In genomic region chr9:91197232-91198181, GRCh38 we compare ENCODE assay signal across 8 cellular contexts.
A peak's percentile ranks its signal among the peaks of the same experiment; 100 is the strongest.
DNase-seq lines count a peak whose midpoint lies in the region; ATAC-seq and TF ChIP-seq lines count a peak whose summit lies in the region.

No MANE protein-coding gene starts in this region.

- DNase-seq in BJ (ENCODE audit: low read depth) (peak; percentile 89), MV-4-11 (lab: John Stamatoyannopoulos, UW) (peak; percentile 98), coronary artery (ENCODE audit: low spot score) (no peak), medulla oblongata (ENCODE audit: extremely low spot score) (peak; percentile 86), vagina (ENCODE audit: extremely low spot score in 2 of 2) (no peak), SK-N-DZ (ENCODE audit: low spot score) (no peak)

- H3K9me3 ChIP-seq in vagina = no peaks in the 10 kb centered on the region

- peaks cover 65% of the 10 kb centered on the region for H3K4me1 ChIP-seq in vagina

- no peaks in the 10 kb centered on the region for H3K27me3 ChIP-seq in BJ (ENCODE audit: control insufficient read depth, insufficient read depth, low read length)
- H3K27me3 ChIP-seq in vagina = no peaks in the 10 kb centered on the region

- TF ChIP-seq POLR2A in vagina (IDR thresholded peaks at IDR 0.05) = no peak

- intact Hi-C loops in vagina (cut with DNase I) = loop anchor here (10.0 kb wide), 1 partner anchor 93 kb away; no protein-coding TSS in a partner anchor

- no peak for ATAC-seq in HG02884 (IDR thresholded peaks at IDR 0.05; ENCODE audit: unreplicated experiment)
- no peak for ATAC-seq in GM21528 (IDR thresholded peaks at IDR 0.05; ENCODE audit: low FRiP score, unreplicated experiment)

- TF ChIP-seq CTCF in BJ (IDR thresholded peaks at IDR 0.05; ENCODE audit: insufficient read depth, low read depth, low read length) = no peak
- TF ChIP-seq CTCF in coronary artery (IDR thresholded peaks at IDR 0.05) = no peak
- no peak for TF ChIP-seq CTCF in vagina (IDR thresholded peaks at IDR 0.05)

- POLR2A ChIA-PET in BJ (lab: Charles Lee) = interaction anchor here (0.6 kb wide), 1 partner anchor 18 kb away, joined by 3 read pairs; no protein-coding TSS in a partner anchor

- no peaks in the 10 kb centered on the region for H3K36me3 ChIP-seq in BJ (ENCODE audit: control insufficient read depth, insufficient read depth, low read length)
- no peaks in the 10 kb centered on the region for H3K36me3 ChIP-seq in vagina

- H3K4me3 ChIP-seq in BJ (ENCODE audit: low read depth, low read length) = no peak overlapping the region
- H3K4me3 ChIP-seq in coronary artery = no peak overlapping the region
- H3K4me3 ChIP-seq in vagina = no peak overlapping the region

- CTCF ChIA-PET in BJ (lab: Yijun Ruan, JAX) = interaction anchor here (1.1 to 1.5 kb wide), 6 partner anchors 13 to 227 kb away, joined by 3 to 4 read pairs (median 3); no protein-coding TSS in a partner anchor

- H3K27ac ChIP-seq in coronary artery = peak overlapping the region; percentile 44 to 99
- H3K27ac ChIP-seq in vagina = peak overlapping the region; percentile 95

Comparison
In these comparisons a context has a peak if more than half of its experiments do, and no peak if none do; other contexts are left out.
1. DNase-seq: peak in BJ (single experiment), MV-4-11 (single experiment) and medulla oblongata (single experiment); none in coronary artery (single experiment), vagina (0 of 2) and SK-N-DZ (single experiment).